ENCODE assay signal across 10 cellular contexts in genomic region chr22:49958961-49959781, GRCh38. TPM values are rescaled to one million over a fixed set of nuclear protein-coding genes. Genes with fewer than 3 reads are reported as not detected.
DNase-seq lines count a peak whose midpoint lies in the region; ATAC-seq, FAIRE-seq and TF ChIP-seq lines count a peak whose summit lies in the region.
"Had no signal": no experiment of that assay in that cellular context is flagged by ENCODE, and none has a peak within 500 bp of the region (broad histone marks: within the 10 kb centered on the region; RNA-seq: fewer than 3 reads in every experiment).

No MANE protein-coding gene starts in this region.

- H2AK5ac ChIP-seq in mesendoderm (ENCODE audit: low read length) = no peak overlapping the region

- H3K4me1 Mint-ChIP-seq in CD8-positive, alpha-beta memory T cell = peaks cover 8 to 24% (median 14%) of the 10 kb centered on the region in 3 donors

- peak overlapping the region; percentile 71 to 97 (median 90) for H3K27ac Mint-ChIP-seq in CD8-positive, alpha-beta memory T cell

- H4K8ac ChIP-seq in mesendoderm (ENCODE audit: low read depth, low read length) = no peak overlapping the region

- peaks cover 4% of the 10 kb centered on the region for H3K79me2 ChIP-seq in mesendoderm (ENCODE audit: control insufficient read depth, insufficient read depth, low read length)

- H3K79me1 ChIP-seq in mesendoderm (ENCODE audit: low read length) = peaks cover 2% of the 10 kb centered on the region

- H3K9me3 ChIP-seq in CD8-positive, alpha-beta memory T cell (ENCODE audit: low read length) = no peaks in the 10 kb centered on the region
- H3K9me3 ChIP-seq in esophagus squamous epithelium (no peaks in the 10 kb centered on the region), ovary (no peaks in the 10 kb centered on the region)

- no peak overlapping the region for H3K4ac ChIP-seq in mesendoderm (ENCODE audit: low read depth, low read length)

- H3K27me3 ChIP-seq in CD8-positive, alpha-beta memory T cell (ENCODE audit: insufficient read depth, low read length, poor library complexity, severe bottlenecking) = no peaks in the 10 kb centered on the region
- no peaks in the 10 kb centered on the region for H3K27me3 ChIP-seq in esophagus squamous epithelium
- H3K27me3 ChIP-seq in ovary = no peaks in the 10 kb centered on the region
- no peaks in the 10 kb centered on the region for H3K27me3 ChIP-seq in mesendoderm (ENCODE audit: insufficient read depth, low read length, poor library complexity)

- H3K4me2 ChIP-seq in mesendoderm (ENCODE audit: low read length) = no peak overlapping the region

- H4K5ac ChIP-seq in mesendoderm (ENCODE audit: low read length) = no peak overlapping the region

- no peak overlapping the region for H3K56ac ChIP-seq in mesendoderm (ENCODE audit: low read length)

- H3K27ac ChIP-seq in CD8-positive, alpha-beta memory T cell (ENCODE audit: low read depth, low read length) = peak overlapping the region; percentile 54
- H3K27ac ChIP-seq in esophagus squamous epithelium (peak overlapping the region; percentile 95 to 100 (median 99)), ovary (peak overlapping the region in 1 of 2 donors; percentile 99), caudate nucleus (ENCODE audit: low read depth, low read length) (no peak overlapping the region), mesendoderm (ENCODE audit: low read depth, low read length) (no peak overlapping the region)

- intact Hi-C loops in esophagus squamous epithelium (cut with DNase I) = no loop called here
- intact Hi-C loops in ovary (cut with DNase I) = loop anchor here in 1 of 4 donors (10.0 kb wide), 1 partner anchor 236 kb away; no protein-coding TSS in a partner anchor

- H3K4me3 Mint-ChIP-seq in CD8-positive, alpha-beta memory T cell = peak overlapping the region; percentile 64 to 87 (median 77)

- H3K36me3 Mint-ChIP-seq in CD8-positive, alpha-beta memory T cell = peaks cover 0 to 23% (median 4%) of the 10 kb centered on the region in 3 donors

- H2BK15ac ChIP-seq in mesendoderm (replicated peaks; ENCODE audit: low read depth) = no peak overlapping the region

- no peak overlapping the region for H3K18ac ChIP-seq in mesendoderm (ENCODE audit: low read length)

- ATAC-seq in GM19324 (IDR thresholded peaks at IDR 0.05; ENCODE audit: low FRiP score, unreplicated experiment) = no peak
- ATAC-seq in HG03159 (IDR thresholded peaks at IDR 0.05; ENCODE audit: unreplicated experiment) = no peak

- no peak overlapping the region for H3K23ac ChIP-seq in mesendoderm (ENCODE audit: low read length)

- peaks cover 0 to 5% of the 10 kb centered on the region in 2 donors for H3K27me3 Mint-ChIP-seq in CD8-positive, alpha-beta memory T cell

- DNase-seq in CD8-positive, alpha-beta memory T cell = peak in 1 of 5 donors; percentile 26
- no peak for DNase-seq in RCC 7860 (ENCODE audit: low spot score)
- no peak for DNase-seq in esophagus squamous epithelium (lab: John Stamatoyannopoulos, UW)
- peak in 4 of 5 donors; percentile 32 to 65 (median 53) for DNase-seq in ovary
- DNase-seq in caudate nucleus (lab: John Stamatoyannopoulos, UW) = no peak
- DNase-seq in mesendoderm = no peak

- no peak overlapping the region for H2BK5ac ChIP-seq in mesendoderm (ENCODE audit: low read length)

- POLR2A ChIA-PET in CD8-positive, alpha-beta memory T cell (lab: Charles Lee) = interaction anchor here (1.5 kb wide), 2 partner anchors 12 to 23 kb away, joined by 5 to 8 read pairs; no protein-coding TSS in a partner anchor

- no peak for TF ChIP-seq CTCF in esophagus squamous epithelium (IDR thresholded peaks at IDR 0.05)
- TF ChIP-seq CTCF in ovary (IDR thresholded peaks at IDR 0.05) = no peak

- no peak for TF ChIP-seq POLR2A in esophagus squamous epithelium (IDR thresholded peaks at IDR 0.05)
- TF ChIP-seq POLR2A in ovary (IDR thresholded peaks at IDR 0.05) = no peak

- 70 to 78% methylated on average over 16 to 17 of the region's 28 CpGs for WGBS in esophagus squamous epithelium, 2 donors
- 74 to 81% (median 77%) methylated on average over 28 of the region's 28 CpGs for WGBS in ovary, 3 donors
- WGBS in mesendoderm (ENCODE audit: extremely low coverage, insufficient coverage, low lambda C conversion rate) = no CpG with 5 or more reads among the region's 28 CpGs

- peaks cover 0 to 4% (median 0%) of the 10 kb centered on the region in 5 donors for H3K9me3 Mint-ChIP-seq in CD8-positive, alpha-beta memory T cell

- CTCF ChIA-PET in CD8-positive, alpha-beta memory T cell (lab: Charles Lee) = interaction anchor here (1.5 kb wide), 1 partner anchor 12 kb away, joined by 4 read pairs; no protein-coding TSS in a partner anchor

- peak; percentile 66 for FAIRE-seq in RCC 7860 (lab: Jason Lieb, UNC)

- H3K36me3 ChIP-seq in CD8-positive, alpha-beta memory T cell (ENCODE audit: insufficient read depth, low read length) = peaks cover 13% of the 10 kb centered on the region
- H3K36me3 ChIP-seq in esophagus squamous epithelium = peaks cover 21 to 26% (median 23%) of the 10 kb centered on the region in 3 donors
- no peaks in the 10 kb centered on the region for H3K36me3 ChIP-seq in ovary
- no peaks in the 10 kb centered on the region for H3K36me3 ChIP-seq in mesendoderm (ENCODE audit: control insufficient read depth, insufficient read depth, low read length)

- TF ChIP-seq EP300 in ovary (IDR thresholded peaks at IDR 0.05) = no peak

- peaks cover 25% of the 10 kb centered on the region for H3K4me1 ChIP-seq in CD8-positive, alpha-beta memory T cell (ENCODE audit: insufficient read depth, low read length)
- H3K4me1 ChIP-seq in esophagus squamous epithelium = peaks cover 30 to 66% (median 35%) of the 10 kb centered on the region in 3 donors
- H3K4me1 ChIP-seq in ovary (ENCODE audit: insufficient read depth) = peaks cover 7% of the 10 kb centered on the region
- H3K4me1 ChIP-seq in mesendoderm (ENCODE audit: control insufficient read depth, low read depth, low read length) = peaks cover 2% of the 10 kb centered on the region

- H3K4me3 ChIP-seq in CD8-positive, alpha-beta memory T cell (ENCODE audit: low read length) = peak overlapping the region; percentile 53
- H3K4me3 ChIP-seq in esophagus squamous epithelium (peak overlapping the region; percentile 70 to 92 (median 82)), ovary (peak overlapping the region; percentile 82), mesendoderm (ENCODE audit: low read length) (no peak overlapping the region)

- H2BK120ac ChIP-seq in mesendoderm (ENCODE audit: low read depth, low read length) = no peak overlapping the region

- H3K9ac ChIP-seq in mesendoderm (ENCODE audit: low read length) = no peak overlapping the region

RNA-seq across cellular contexts. Expression of gene PIM3, which starts 1.4 kb away (rescaled TPM):
- 100 to 1,000 TPM; 202 to 227 TPM for total RNA-seq in CD8-positive, alpha-beta memory T cell
- 39.3 TPM for polyA plus RNA-seq in CD8-positive, alpha-beta memory T cell
- 10 to 100 TPM; 43.8 to 75.7 (median 52.1) TPM for total RNA-seq in esophagus squamous epithelium
- total RNA-seq in ovary = 100 to 1,000 TPM in 1 of 7 donors, 10 to 100 TPM in 6; 29.7 to 291 (median 45.3) TPM
- polyA plus RNA-seq in ovary = 10 to 100 TPM in 1 of 2 donors, 1 to 10 TPM in 1; 7.3 to 34.1 TPM
- polyA plus RNA-seq in mesendoderm (2013, experiment 1 of 2) = 14.0 TPM
- polyA plus RNA-seq in mesendoderm (2013, experiment 2 of 2) = 14.1 TPM

RNA-seq across cellular contexts. Expression of gene CRELD2, which starts 40.7 kb away (rescaled TPM):
- 10 to 100 TPM; 49.4 to 50.7 TPM for total RNA-seq in CD8-positive, alpha-beta memory T cell
- polyA plus RNA-seq in CD8-positive, alpha-beta memory T cell = 53.2 TPM
- total RNA-seq in esophagus squamous epithelium (10 to 100 TPM; 22.7 to 45.7 (median 35.5) TPM), ovary (10 to 100 TPM; 12.9 to 53.4 (median 27.8) TPM)
- polyA plus RNA-seq in ovary = 10 to 100 TPM in 1 of 2 donors, 1 to 10 TPM in 1; 9.5 to 21.4 TPM
- 18.7 TPM for polyA plus RNA-seq in mesendoderm (2013, experiment 1 of 2)
- polyA plus RNA-seq in mesendoderm (2013, experiment 2 of 2) = 18.4 TPM

RNA-seq across cellular contexts. Expression of gene ALG12, which starts 40.9 kb away (rescaled TPM):
- total RNA-seq in CD8-positive, alpha-beta memory T cell = 10 to 100 TPM; 21.0 TPM
- polyA plus RNA-seq in CD8-positive, alpha-beta memory T cell = 21.8 TPM
- 10 to 100 TPM; 12.8 to 16.6 (median 13.0) TPM for total RNA-seq in esophagus squamous epithelium
- total RNA-seq in ovary = 10 to 100 TPM; 10.5 to 19.2 (median 15.5) TPM
- polyA plus RNA-seq in ovary = 10 to 100 TPM in 1 of 2 donors, 1 to 10 TPM in 1; 3.5 to 10.3 TPM
- polyA plus RNA-seq in mesendoderm (2013, experiment 1 of 2) = 11.0 TPM
- polyA plus RNA-seq in mesendoderm (2013, experiment 2 of 2) = 11.4 TPM

RNA-seq across cellular contexts. Expression of gene IL17REL, which starts 53.4 kb away (rescaled TPM):
- under 1 TPM; 0.20 to 0.29 TPM for total RNA-seq in CD8-positive, alpha-beta memory T cell
- polyA plus RNA-seq in CD8-positive, alpha-beta memory T cell = not detected
- total RNA-seq in esophagus squamous epithelium (not detected), ovary (under 1 TPM in 3 of 7 donors, not detected in 4; 0.10 to 0.18 (median 0.10) TPM)
- polyA plus RNA-seq in ovary = under 1 TPM in 1 of 2 donors, not detected in 1; 0.05 TPM
- polyA plus RNA-seq in mesendoderm (2013, experiment 1 of 2) = not detected
- not detected for polyA plus RNA-seq in mesendoderm (2013, experiment 2 of 2)
- total RNA-seq: myocyte, SK-MEL-5 had no signal

Comparison
In these comparisons a context has a peak if more than half of its experiments do, and no peak if none do; other contexts are left out.
1. DNase-seq: peak in ovary (4 of 5); none in RCC 7860 (single experiment), esophagus squamous epithelium (single experiment), caudate nucleus (0 of 61) and mesendoderm (single experiment).
2. H3K27ac ChIP-seq: peak in CD8-positive, alpha-beta memory T cell (single experiment) and esophagus squamous epithelium (4 of 4); none in caudate nucleus (single experiment) and mesendoderm (single experiment).